ENCODE assay signal across 1 cellular context in genomic region chr3:150763841-150764483, GRCh38.
TF ChIP-seq lines count a peak whose summit lies in the region.

No MANE protein-coding gene starts in this region.

TF ChIP-seq in HepG2, 621 proteins besides CTCF, POLR2A, EP300 and RAD21 (continued from another document and continues in another):
- TF ChIP-seq GMEB1 (CRISPR knock-in tag; IDR thresholded peaks at IDR 0.05; ENCODE audit: borderline replicate concordance), result no peak
- TF ChIP-seq ZNF841 (CRISPR knock-in tag; IDR thresholded peaks at IDR 0.05; ENCODE audit: borderline replicate concordance), result no peak
- TF ChIP-seq SP2 (CRISPR knock-in tag; IDR thresholded peaks at IDR 0.05), result no peak
- no peak; the same call in 1 of the 2 replicates for TF ChIP-seq NKX3-1 (CRISPR knock-in tag; IDR thresholded peaks at IDR 0.05)
- no peak for TF ChIP-seq ZNF460 (CRISPR knock-in tag; IDR thresholded peaks at IDR 0.05; ENCODE audit: borderline replicate concordance)
- TF ChIP-seq FOXA1 (IDR thresholded peaks at IDR 0.05), result no peak
- TF ChIP-seq FOXA1 (CRISPR knock-in tag; IDR thresholded peaks at IDR 0.05), result no peak
- no peak for TF ChIP-seq THAP11 (CRISPR knock-in tag; IDR thresholded peaks at IDR 0.05)
- TF ChIP-seq ZNF441 (CRISPR knock-in tag; IDR thresholded peaks at IDR 0.05; ENCODE audit: borderline replicate concordance), result no peak
- no peak for TF ChIP-seq ZNF496 (CRISPR knock-in tag; IDR thresholded peaks at IDR 0.05; ENCODE audit: insufficient replicate concordance)
- TF ChIP-seq ZNF816 (CRISPR knock-in tag; IDR thresholded peaks at IDR 0.05; ENCODE audit: borderline replicate concordance), result peak; percentile 77; the same call in 1 of the 2 replicates
- TF ChIP-seq CREM (IDR thresholded peaks at IDR 0.05), result 0 out of 2 replicates have a peak, but pooled peaks have one; percentile 4
- no peak for TF ChIP-seq CREM (CRISPR knock-in tag; IDR thresholded peaks at IDR 0.05)
- no peak for TF ChIP-seq FOXO4 (CRISPR knock-in tag; conservative IDR thresholded peaks at IDR 0.05)
- peak; percentile 7 for TF ChIP-seq HNRNPLL (IDR thresholded peaks at IDR 0.05; ENCODE audit: low read depth, low read length, poor library complexity, severe bottlenecking)
- TF ChIP-seq NR2F6 (IDR thresholded peaks at IDR 0.05), result no peak
- no peak; the same call in 1 of the 2 replicates for TF ChIP-seq NR2F6 (CRISPR knock-in tag; IDR thresholded peaks at IDR 0.05)
- no peak for TF ChIP-seq CCAR2 (optimal IDR thresholded peaks at IDR 0.05; ENCODE audit: low read depth, low read length)
- no peak for TF ChIP-seq ZZZ3 (CRISPR knock-in tag; IDR thresholded peaks at IDR 0.05; ENCODE audit: borderline replicate concordance)
- TF ChIP-seq MTF2 (CRISPR knock-in tag; IDR thresholded peaks at IDR 0.05; ENCODE audit: borderline replicate concordance), result no peak
- TF ChIP-seq ZFX (CRISPR knock-in tag; IDR thresholded peaks at IDR 0.05; ENCODE audit: low read depth), result no peak
- no peak for TF ChIP-seq FOXP1 (IDR thresholded peaks at IDR 0.05)
- no peak for TF ChIP-seq FOXP1 (CRISPR knock-in tag; IDR thresholded peaks at IDR 0.05)
- TF ChIP-seq CHD2 (IDR thresholded peaks at IDR 0.05; ENCODE audit: low read depth, low read length), result no peak
- TF ChIP-seq ZNF382 (CRISPR knock-in tag; IDR thresholded peaks at IDR 0.05; ENCODE audit: borderline replicate concordance), result no peak
- peak; percentile 13 for TF ChIP-seq MED8 (CRISPR knock-in tag; IDR thresholded peaks at IDR 0.05; ENCODE audit: insufficient replicate concordance)
- TF ChIP-seq KMT2A (CRISPR knock-in tag; IDR thresholded peaks at IDR 0.05), result peak; percentile 74
- TF ChIP-seq MIER2 (CRISPR knock-in tag; IDR thresholded peaks at IDR 0.05), result 0 out of 2 replicates have a peak, but pooled peaks have one; percentile 17
- no peak; the same call in 1 of the 2 replicates for TF ChIP-seq SP4 (CRISPR knock-in tag; IDR thresholded peaks at IDR 0.05)
- TF ChIP-seq PHF5A (CRISPR knock-in tag; IDR thresholded peaks at IDR 0.05; ENCODE audit: low read depth, unreplicated experiment), result no peak
- TF ChIP-seq RBM39 (IDR thresholded peaks at IDR 0.05; ENCODE audit: low read depth, low read length, poor library complexity, severe bottlenecking), result no peak
- no peak; the same call in 1 of the 2 replicates for TF ChIP-seq KDM5B (CRISPR knock-in tag; IDR thresholded peaks at IDR 0.05; ENCODE audit: borderline replicate concordance)
- TF ChIP-seq U2AF2 (IDR thresholded peaks at IDR 0.05; ENCODE audit: low read depth, low read length), result no peak
- TF ChIP-seq ZNF367 (CRISPR knock-in tag; IDR thresholded peaks at IDR 0.05; ENCODE audit: borderline replicate concordance), result no peak
- TF ChIP-seq ZFP36L2 (CRISPR knock-in tag; IDR thresholded peaks at IDR 0.05), result no peak
- no peak; the same call in 1 of the 2 replicates for TF ChIP-seq GATAD1 (CRISPR knock-in tag; IDR thresholded peaks at IDR 0.05)
- no peak for TF ChIP-seq NFIB (CRISPR knock-in tag; IDR thresholded peaks at IDR 0.05; ENCODE audit: borderline replicate concordance)
- no peak for TF ChIP-seq KAT2B (IDR thresholded peaks at IDR 0.05; ENCODE audit: borderline replicate concordance, low read depth, low read length)
- TF ChIP-seq HINFP (CRISPR knock-in tag; IDR thresholded peaks at IDR 0.05; ENCODE audit: low read depth), result peak; percentile 88
- no peak for TF ChIP-seq ZNF639 (CRISPR knock-in tag; conservative IDR thresholded peaks at IDR 0.05)
- TF ChIP-seq FOXK2 (IDR thresholded peaks at IDR 0.05), result no peak
- peak; percentile 61; the same call in 1 of the 2 replicates for TF ChIP-seq HNF4G (IDR thresholded peaks at IDR 0.05; ENCODE audit: borderline replicate concordance, low read depth, low read length)
- no peak for TF ChIP-seq HNF4G (CRISPR knock-in tag; IDR thresholded peaks at IDR 0.05; ENCODE audit: borderline replicate concordance, low read depth)
- TF ChIP-seq ZNF501 (CRISPR knock-in tag; IDR thresholded peaks at IDR 0.05), result peak; percentile 72; the same call in 1 of the 2 replicates
- no peak for TF ChIP-seq ZNF484 (CRISPR knock-in tag; IDR thresholded peaks at IDR 0.05; ENCODE audit: borderline replicate concordance, low read depth)
- no peak for TF ChIP-seq NFE2L2 (IDR thresholded peaks at IDR 0.05; ENCODE audit: low read length)
- peak; percentile 38; the same call in 1 of the 3 replicates for TF ChIP-seq MXI1 (IDR thresholded peaks at IDR 0.05; ENCODE audit: borderline replicate concordance, low read depth, low read length)
- TF ChIP-seq ZNF724P (CRISPR knock-in tag; IDR thresholded peaks at IDR 0.05; ENCODE audit: borderline replicate concordance), result no peak
- TF ChIP-seq ATF4 (CRISPR knock-in tag; IDR thresholded peaks at IDR 0.05), result no peak
- TF ChIP-seq AKNA (CRISPR knock-in tag; IDR thresholded peaks at IDR 0.05; ENCODE audit: borderline replicate concordance), result no peak
- peak; percentile 59; the same call in 1 of the 2 replicates for TF ChIP-seq THAP8 (CRISPR knock-in tag; IDR thresholded peaks at IDR 0.05; ENCODE audit: borderline replicate concordance)
- TF ChIP-seq ZNF781 (CRISPR knock-in tag; IDR thresholded peaks at IDR 0.05; ENCODE audit: borderline replicate concordance, not compliant biosample characterization), result no peak
- no peak for TF ChIP-seq ZNF644 (CRISPR knock-in tag; IDR thresholded peaks at IDR 0.05; ENCODE audit: low read depth)
- peak; percentile 4 for TF ChIP-seq AGO1 (IDR thresholded peaks at IDR 0.05; ENCODE audit: low read depth, low read length, poor library complexity, severe bottlenecking)
- no peak for TF ChIP-seq HMG20B (CRISPR knock-in tag; conservative IDR thresholded peaks at IDR 0.05)
